In genomic region chr1:181104790-181105133, GRCh38 we compare ENCODE assay signal across 1 cellular context.
TF ChIP-seq lines count a peak whose summit lies in the region.

No MANE protein-coding gene starts in this region.

TF ChIP-seq in K562, 482 proteins besides CTCF, POLR2A, EP300 and RAD21 (continued from another document and continues in another):
- no peak for TF ChIP-seq ETV6 (IDR thresholded peaks at IDR 0.05; ENCODE audit: borderline replicate concordance in 1 of 2, low read depth in 2 of 2, low read length in 1 of 2)
- TF ChIP-seq ETV6 (CRISPR knock-in tag; IDR thresholded peaks at IDR 0.05; ENCODE audit: borderline replicate concordance) = no peak
- TF ChIP-seq ZNF780A (CRISPR knock-in tag; IDR thresholded peaks at IDR 0.05) = no peak
- TF ChIP-seq CEBPZ (IDR thresholded peaks at IDR 0.05; ENCODE audit: borderline replicate concordance, low read depth, low read length) = no peak
- no peak for TF ChIP-seq USF1 (CRISPR knock-in tag; IDR thresholded peaks at IDR 0.05)
- TF ChIP-seq CREB1 (IDR thresholded peaks at IDR 0.05) = no peak
- TF ChIP-seq CREB1 (CRISPR knock-in tag; IDR thresholded peaks at IDR 0.05) = no peak
- no peak; the same call in 1 of the 2 replicates for TF ChIP-seq BHLHE40 (IDR thresholded peaks at IDR 0.05; ENCODE audit: low read length)
- TF ChIP-seq ZNF586 (CRISPR knock-in tag; conservative IDR thresholded peaks at IDR 0.05) = no peak
- no peak for TF ChIP-seq ZNF146 (CRISPR knock-in tag; IDR thresholded peaks at IDR 0.05; ENCODE audit: unreplicated experiment)
- no peak for TF ChIP-seq SNAPC5 (CRISPR knock-in tag; IDR thresholded peaks at IDR 0.05)
- no peak for TF ChIP-seq GABPA (tag; conservative IDR thresholded peaks at IDR 0.05; ENCODE audit: low read depth)
- no peak for TF ChIP-seq SNIP1 (IDR thresholded peaks at IDR 0.05; ENCODE audit: low read depth)
- TF ChIP-seq ZFP36 (IDR thresholded peaks at IDR 0.05; ENCODE audit: low read depth, low read length, partially characterized antibody) = no peak
- TF ChIP-seq CAMTA2 (CRISPR knock-in tag; conservative IDR thresholded peaks at IDR 0.05) = 0 out of 2 replicates have a peak, but pooled peaks have one; percentile 38
- no peak for TF ChIP-seq FOXM1 (IDR thresholded peaks at IDR 0.05; ENCODE audit: low read depth)
- peak; percentile 61; the same call in 1 of the 2 replicates for TF ChIP-seq FOXM1 (CRISPR knock-in tag; IDR thresholded peaks at IDR 0.05; ENCODE audit: low read depth)
- TF ChIP-seq NONO (IDR thresholded peaks at IDR 0.05; ENCODE audit: low read depth in 2 of 2, low read length in 1 of 2) = no peak
- peak; percentile 36; the same call in 1 of the 2 replicates for TF ChIP-seq ZBTB49 (CRISPR knock-in tag; IDR thresholded peaks at IDR 0.05; ENCODE audit: borderline replicate concordance)
- no peak for TF ChIP-seq ATF2 (CRISPR knock-in tag; IDR thresholded peaks at IDR 0.05)
- no peak for TF ChIP-seq MEF2D (tag; conservative IDR thresholded peaks at IDR 0.05; ENCODE audit: low read depth)
- TF ChIP-seq ELF2 (CRISPR knock-in tag; IDR thresholded peaks at IDR 0.05) = peak; percentile 75
- TF ChIP-seq BRCA1 (IDR thresholded peaks at IDR 0.05) = no peak
- TF ChIP-seq BRCA1 (CRISPR knock-in tag; IDR thresholded peaks at IDR 0.05) = no peak
- no peak for TF ChIP-seq CLOCK (CRISPR knock-in tag; IDR thresholded peaks at IDR 0.05; ENCODE audit: borderline replicate concordance)
- no peak for TF ChIP-seq ZNF165 (CRISPR knock-in tag; IDR thresholded peaks at IDR 0.05; ENCODE audit: borderline replicate concordance)
- no peak for TF ChIP-seq KLF6 (CRISPR knock-in tag; IDR thresholded peaks at IDR 0.05; ENCODE audit: borderline replicate concordance)
- no peak for TF ChIP-seq ZNF707 (CRISPR knock-in tag; conservative IDR thresholded peaks at IDR 0.05)
- TF ChIP-seq CHAMP1 (IDR thresholded peaks at IDR 0.05) = no peak
- no peak for TF ChIP-seq UBTF (IDR thresholded peaks at IDR 0.05; ENCODE audit: borderline replicate concordance in 1 of 2, low read depth in 2 of 2, low read length in 2 of 2)
- no peak for TF ChIP-seq NELFE (IDR thresholded peaks at IDR 0.05; ENCODE audit: insufficient read depth, insufficient read length)
- no peak for TF ChIP-seq HNRNPH1 (optimal IDR thresholded peaks at IDR 0.05; ENCODE audit: low read depth, low read length)
- no peak for TF ChIP-seq DNMT1 (IDR thresholded peaks at IDR 0.05)
- TF ChIP-seq MAFF (IDR thresholded peaks at IDR 0.05; ENCODE audit: low read length) = no peak
- TF ChIP-seq ZNF511 (CRISPR knock-in tag; IDR thresholded peaks at IDR 0.05) = no peak; the same call in 1 of the 2 replicates
- no peak for TF ChIP-seq ZNF699 (CRISPR knock-in tag; IDR thresholded peaks at IDR 0.05; ENCODE audit: insufficient replicate concordance)
- no peak for TF ChIP-seq BCLAF1 (IDR thresholded peaks at IDR 0.05; ENCODE audit: borderline replicate concordance in 1 of 2, control insufficient read depth in 1 of 2, low read depth in 2 of 2, low read length in 1 of 2)
- TF ChIP-seq THRA (IDR thresholded peaks at IDR 0.05) = no peak
